ENCODE assay signal across 1 cellular context in genomic region chr6:27136077-27136644, GRCh38.
TF ChIP-seq lines count a peak whose summit lies in the region.

No MANE protein-coding gene starts in this region.

TF ChIP-seq in K562, 482 proteins besides CTCF, POLR2A, EP300 and RAD21 (continued from another document and continues in another):
- 0 out of 2 replicates have a peak, but pooled peaks have one; percentile 27 for TF ChIP-seq FOXP4 (CRISPR knock-in tag; IDR thresholded peaks at IDR 0.05; ENCODE audit: borderline replicate concordance)
- peak; percentile 80 to 82; a peak in 3 of 4 replicates for TF ChIP-seq MLLT1 (IDR thresholded peaks at IDR 0.05)
- TF ChIP-seq ZNF146 (CRISPR knock-in tag; IDR thresholded peaks at IDR 0.05; ENCODE audit: unreplicated experiment), result no peak
- peak; percentile 85 for TF ChIP-seq CGGBP1 (CRISPR knock-in tag; IDR thresholded peaks at IDR 0.05)
- TF ChIP-seq IRF2 (CRISPR knock-in tag; IDR thresholded peaks at IDR 0.05), result no peak
- no peak for TF ChIP-seq ZFP30 (CRISPR knock-in tag; IDR thresholded peaks at IDR 0.05; ENCODE audit: borderline replicate concordance)
- TF ChIP-seq POLR2G (IDR thresholded peaks at IDR 0.05; ENCODE audit: low read depth, low read length), result no peak; the same call in 1 of the 2 replicates
- TF ChIP-seq DMBX1 (CRISPR knock-in tag; IDR thresholded peaks at IDR 0.05; ENCODE audit: borderline replicate concordance), result peak; percentile 99
- no peak for TF ChIP-seq U2AF2 (optimal IDR thresholded peaks at IDR 0.05; ENCODE audit: low read depth, low read length)
- TF ChIP-seq HES1 (IDR thresholded peaks at IDR 0.05; ENCODE audit: low read depth), result no peak
- no peak for TF ChIP-seq NCOA4 (IDR thresholded peaks at IDR 0.05; ENCODE audit: partially characterized antibody)
- peak; percentile 94 for TF ChIP-seq DDX20 (tag; IDR thresholded peaks at IDR 0.05; ENCODE audit: low read depth)
- TF ChIP-seq ZNF277 (CRISPR knock-in tag; IDR thresholded peaks at IDR 0.05; ENCODE audit: borderline replicate concordance), result no peak
- TF ChIP-seq RBM34 (IDR thresholded peaks at IDR 0.05; ENCODE audit: borderline replicate concordance, insufficient read depth, low read length), result no peak
- TF ChIP-seq YY1 (IDR thresholded peaks at IDR 0.05; ENCODE audit: borderline replicate concordance in 1 of 3, control insufficient read depth in 1 of 3, extremely low read depth in 1 of 3, insufficient read depth in 3 of 3, insufficient read length in 1 of 3, insufficient replicate concordance in 2 of 3, low read depth in 1 of 3, low read length in 2 of 3), result peak in 1 of 3 experiments; percentile 58
- no peak for TF ChIP-seq HDAC6 (IDR thresholded peaks at IDR 0.05; ENCODE audit: low read depth, low read length)
- peak; percentile 75; the same call in 1 of the 2 replicates for TF ChIP-seq HMG20A (CRISPR knock-in tag; conservative IDR thresholded peaks at IDR 0.05)
- TF ChIP-seq TAL1 (IDR thresholded peaks at IDR 0.05), result no peak
- no peak for TF ChIP-seq RAD51 (IDR thresholded peaks at IDR 0.05; ENCODE audit: borderline replicate concordance, low read depth)
- no peak for TF ChIP-seq KLF16 (IDR thresholded peaks at IDR 0.05)
- TF ChIP-seq ZFP36 (IDR thresholded peaks at IDR 0.05; ENCODE audit: low read depth, low read length, partially characterized antibody), result no peak
- TF ChIP-seq ZNF395 (CRISPR knock-in tag; IDR thresholded peaks at IDR 0.05), result no peak
- peak; percentile 89 for TF ChIP-seq HINFP (tag; conservative IDR thresholded peaks at IDR 0.05; ENCODE audit: low read depth)
- TF ChIP-seq GTF2F1 (IDR thresholded peaks at IDR 0.05; ENCODE audit: low read depth, low read length), result no peak
- peak; percentile 95 for TF ChIP-seq ZNF449 (CRISPR knock-in tag; IDR thresholded peaks at IDR 0.05)
- TF ChIP-seq SUPT5H (IDR thresholded peaks at IDR 0.05), result peak; percentile 53
- peak; percentile 94 for TF ChIP-seq MECOM (CRISPR knock-in tag; IDR thresholded peaks at IDR 0.05)
- TF ChIP-seq SAFB (IDR thresholded peaks at IDR 0.05; ENCODE audit: borderline replicate concordance, low read depth, low read length), result no peak
- TF ChIP-seq RNF219 (CRISPR knock-in tag; IDR thresholded peaks at IDR 0.05), result peak; percentile 85
- TF ChIP-seq CBX8 (IDR thresholded peaks at IDR 0.05; ENCODE audit: borderline replicate concordance, extremely low read depth, low read depth, low read length, poor library complexity, severe bottlenecking), result no peak
- peak; percentile 91 for TF ChIP-seq ZNF239 (CRISPR knock-in tag; IDR thresholded peaks at IDR 0.05)
- TF ChIP-seq COPS2 (conservative IDR thresholded peaks at IDR 0.05), result no peak
- no peak for TF ChIP-seq EZH2 (IDR thresholded peaks at IDR 0.05; ENCODE audit: borderline replicate concordance, low read depth, low read length)
- no peak for TF ChIP-seq CBX3 (IDR thresholded peaks at IDR 0.05; ENCODE audit: borderline replicate concordance in 1 of 2, low read length in 2 of 2)
- 0 out of 2 replicates have a peak, but pooled peaks have one; percentile 6 for TF ChIP-seq KLF10 (CRISPR knock-in tag; IDR thresholded peaks at IDR 0.05)
- TF ChIP-seq BRCA1 (IDR thresholded peaks at IDR 0.05), result no peak
- TF ChIP-seq BRCA1 (CRISPR knock-in tag; IDR thresholded peaks at IDR 0.05), result no peak
- no peak for TF ChIP-seq HNRNPLL (IDR thresholded peaks at IDR 0.05; ENCODE audit: low read depth, low read length, poor library complexity, severe bottlenecking)
- peak; percentile 55 to 74 for TF ChIP-seq AFF1 (IDR thresholded peaks at IDR 0.05; ENCODE audit: low read depth in 1 of 2, partially characterized antibody in 2 of 2)
- TF ChIP-seq TFAP4 (CRISPR knock-in tag; IDR thresholded peaks at IDR 0.05; ENCODE audit: borderline replicate concordance), result no peak
- TF ChIP-seq ZNF165 (CRISPR knock-in tag; IDR thresholded peaks at IDR 0.05; ENCODE audit: borderline replicate concordance), result peak; percentile 96
- TF ChIP-seq ZNF347 (CRISPR knock-in tag; IDR thresholded peaks at IDR 0.05; ENCODE audit: low read depth), result 0 out of 2 replicates have a peak, but pooled peaks have one; percentile 62
- TF ChIP-seq ZNF175 (CRISPR knock-in tag; IDR thresholded peaks at IDR 0.05; ENCODE audit: low read depth), result peak; percentile 98
